Comparison of ENCODE assay signal across 26 cellular contexts in genomic region chrX:11543249-11543648, GRCh38.
DNase-seq lines count a peak whose midpoint lies in the region; ATAC-seq and TF ChIP-seq lines count a peak whose summit lies in the region.
"Had no signal": no experiment of that assay in that cellular context is flagged by ENCODE, and none has a peak within 500 bp of the region (broad histone marks: within the 10 kb centered on the region; RNA-seq: fewer than 3 reads in every experiment).

No MANE protein-coding gene starts in this region.

- intact Hi-C loops in activated CD8-positive, alpha-beta T cell treated with anti-CD3 and anti-CD28 coated beads for 36 hours (cut with micrococcal nuclease): no loop called here
- intact Hi-C loops in OCI-LY7 (cut with micrococcal nuclease; ENCODE audit: unreplicated experiment): no loop called here

- H3K9me3 ChIP-seq in OCI-LY7 (ENCODE audit: low read length): no peaks in the 10 kb centered on the region
- H3K9me3 ChIP-seq: Peyer's patch, SJSA1, testis, vagina had no signal

- H3K4me2 ChIP-seq in OCI-LY7 (ENCODE audit: low read length): no peak overlapping the region

- H3K9me2 ChIP-seq in OCI-LY7 (ENCODE audit: insufficient read depth, low read length): no peaks in the 10 kb centered on the region

- no peak overlapping the region for H3K27ac ChIP-seq in OCI-LY7 (ENCODE audit: low read depth, low read length, poor library complexity, severe bottlenecking)
- H3K27ac ChIP-seq: GM23248, Peyer's patch, psoas muscle, SJSA1, skin epidermis, testis, vagina had no signal

- H3K36me3 Mint-ChIP-seq in activated CD8-positive, alpha-beta T cell treated with anti-CD3 and anti-CD28 coated beads for 36 hours (ENCODE audit: low read depth): no peaks in the 10 kb centered on the region
- no peaks in the 10 kb centered on the region for H3K36me3 Mint-ChIP-seq in activated CD8-positive, alpha-beta T cell treated with anti-CD3 and anti-CD28 coated beads, Interleukin-2, amount 10 ng/mL, durations not matched to agents 7 days and 5 days (ENCODE audit: low read depth)
- no peaks in the 10 kb centered on the region for H3K36me3 Mint-ChIP-seq in memory B cell
- no peaks in the 10 kb centered on the region for H3K36me3 Mint-ChIP-seq in stimulated activated memory B cell treated with anti-CD40 and anti-IgM and Interleukin-4, amounts not matched to agents 10 μg/mL and 1 μg/mL and 100 μg/mL, for 72 hours
- H3K36me3 Mint-ChIP-seq: activated naive CD4-positive, alpha-beta T cell treated with anti-CD3 and anti-CD28 coated beads, Interleukin-2, amount 10 ng/mL, durations not matched to agents 7 days and 5 days; stimulated activated effector memory CD8-positive, alpha-beta T cell treated with anti-CD3 and anti-CD28 coated beads, Interleukin-12 subunit alpha, Interleukin-12 subunit beta, amount 100 ng/mL, for 72 hours had no signal

- H3K4me3 ChIP-seq in OCI-LY7 (ENCODE audit: low read depth, low read length, poor library complexity, severe bottlenecking): no peak overlapping the region
- H3K4me3 ChIP-seq: GM23248, lung, Peyer's patch, psoas muscle, SJSA1, skin epidermis, testis, vagina had no signal

- ATAC-seq in activated CD8-positive, alpha-beta T cell treated with anti-CD3 and anti-CD28 coated beads for 36 hours: no peak
- ATAC-seq in activated CD8-positive, alpha-beta T cell treated with anti-CD3 and anti-CD28 coated beads, Interleukin-2, amount 10 ng/mL, durations not matched to agents 7 days and 5 days: no peak
- ATAC-seq in HG03354 (IDR thresholded peaks at IDR 0.05; ENCODE audit: poor library complexity, severe bottlenecking, unreplicated experiment): peak; percentile 37
- ATAC-seq in memory B cell (ENCODE audit: low read depth): peak; percentile 53
- ATAC-seq in HG02852 (IDR thresholded peaks at IDR 0.05; ENCODE audit: unreplicated experiment): no peak
- no peak for ATAC-seq in stimulated activated memory B cell treated with anti-CD40 and anti-IgM and Interleukin-4, amounts not matched to agents 10 μg/mL and 1 μg/mL and 100 μg/mL, for 72 hours
- ATAC-seq: psoas muscle; stimulated activated effector memory CD8-positive, alpha-beta T cell treated with anti-CD3 and anti-CD28 coated beads, Interleukin-12 subunit alpha, Interleukin-12 subunit beta, amount 100 ng/mL, for 72 hours had no signal

- no peaks in the 10 kb centered on the region for H3K36me3 ChIP-seq in OCI-LY7 (ENCODE audit: insufficient read depth, low read length)
- H3K36me3 ChIP-seq: Peyer's patch, SJSA1, vagina had no signal

- H3K27ac Mint-ChIP-seq in activated CD8-positive, alpha-beta T cell treated with anti-CD3 and anti-CD28 coated beads for 36 hours: no peak overlapping the region
- H3K27ac Mint-ChIP-seq in activated CD8-positive, alpha-beta T cell treated with anti-CD3 and anti-CD28 coated beads, Interleukin-2, amount 10 ng/mL, durations not matched to agents 7 days and 5 days: no peak overlapping the region
- H3K27ac Mint-ChIP-seq in memory B cell: no peak overlapping the region
- no peak overlapping the region for H3K27ac Mint-ChIP-seq in stimulated activated memory B cell treated with anti-CD40 and anti-IgM and Interleukin-4, amounts not matched to agents 10 μg/mL and 1 μg/mL and 100 μg/mL, for 72 hours
- H3K27ac Mint-ChIP-seq: activated B cell treated with CpG ODN at 0.5 μM for 24 hours; activated naive CD4-positive, alpha-beta T cell treated with anti-CD3 and anti-CD28 coated beads, Interleukin-2, amount 10 ng/mL, durations not matched to agents 7 days and 5 days; IgD-negative memory B cell; stimulated activated effector memory CD8-positive, alpha-beta T cell treated with anti-CD3 and anti-CD28 coated beads, Interleukin-12 subunit alpha, Interleukin-12 subunit beta, amount 100 ng/mL, for 72 hours had no signal

- H2AFZ ChIP-seq in OCI-LY7 (ENCODE audit: low read length): peak overlapping the region; percentile 67
- H2AFZ ChIP-seq: GM23248 had no signal

- no peaks in the 10 kb centered on the region for H3K9me3 Mint-ChIP-seq in activated CD8-positive, alpha-beta T cell treated with anti-CD3 and anti-CD28 coated beads for 36 hours
- no peaks in the 10 kb centered on the region for H3K9me3 Mint-ChIP-seq in activated CD8-positive, alpha-beta T cell treated with anti-CD3 and anti-CD28 coated beads, Interleukin-2, amount 10 ng/mL, durations not matched to agents 7 days and 5 days (ENCODE audit: insufficient read depth)
- H3K9me3 Mint-ChIP-seq in memory B cell: no peaks in the 10 kb centered on the region
- no peaks in the 10 kb centered on the region for H3K9me3 Mint-ChIP-seq in stimulated activated memory B cell treated with anti-CD40 and anti-IgM and Interleukin-4, amounts not matched to agents 10 μg/mL and 1 μg/mL and 100 μg/mL, for 72 hours
- H3K9me3 Mint-ChIP-seq: activated B cell treated with CpG ODN at 0.5 μM for 24 hours; activated naive CD4-positive, alpha-beta T cell treated with anti-CD3 and anti-CD28 coated beads, Interleukin-2, amount 10 ng/mL, durations not matched to agents 7 days and 5 days; IgD-negative memory B cell; stimulated activated effector memory CD8-positive, alpha-beta T cell treated with anti-CD3 and anti-CD28 coated beads, Interleukin-12 subunit alpha, Interleukin-12 subunit beta, amount 100 ng/mL, for 72 hours had no signal

- POLR2A ChIA-PET in activated CD8-positive, alpha-beta T cell treated with anti-CD3 and anti-CD28 coated beads for 36 hours (lab: Charles Lee): no interaction called here
- POLR2A ChIA-PET in activated CD8-positive, alpha-beta T cell treated with anti-CD3 and anti-CD28 coated beads, Interleukin-2, amount 10 ng/mL, durations not matched to agents 7 days and 5 days (lab: Charles Lee): no interaction called here
- POLR2A ChIA-PET in OCI-LY7 (lab: Charles Lee): no interaction called here

- peaks cover 2% of the 10 kb centered on the region for H3K27me3 Mint-ChIP-seq in activated CD8-positive, alpha-beta T cell treated with anti-CD3 and anti-CD28 coated beads for 36 hours
- no peaks in the 10 kb centered on the region for H3K27me3 Mint-ChIP-seq in activated CD8-positive, alpha-beta T cell treated with anti-CD3 and anti-CD28 coated beads, Interleukin-2, amount 10 ng/mL, durations not matched to agents 7 days and 5 days (ENCODE audit: low read depth)
- H3K27me3 Mint-ChIP-seq in memory B cell: no peaks in the 10 kb centered on the region
- no peaks in the 10 kb centered on the region for H3K27me3 Mint-ChIP-seq in stimulated activated memory B cell treated with anti-CD40 and anti-IgM and Interleukin-4, amounts not matched to agents 10 μg/mL and 1 μg/mL and 100 μg/mL, for 72 hours
- H3K27me3 Mint-ChIP-seq: activated naive CD4-positive, alpha-beta T cell treated with anti-CD3 and anti-CD28 coated beads, Interleukin-2, amount 10 ng/mL, durations not matched to agents 7 days and 5 days had no signal

- H3K4me3 Mint-ChIP-seq in activated CD8-positive, alpha-beta T cell treated with anti-CD3 and anti-CD28 coated beads for 36 hours: no peak overlapping the region
- no peak overlapping the region for H3K4me3 Mint-ChIP-seq in activated CD8-positive, alpha-beta T cell treated with anti-CD3 and anti-CD28 coated beads, Interleukin-2, amount 10 ng/mL, durations not matched to agents 7 days and 5 days
- H3K4me3 Mint-ChIP-seq in memory B cell: no peak overlapping the region
- H3K4me3 Mint-ChIP-seq in stimulated activated memory B cell treated with anti-CD40 and anti-IgM and Interleukin-4, amounts not matched to agents 10 μg/mL and 1 μg/mL and 100 μg/mL, for 72 hours: no peak overlapping the region
- H3K4me3 Mint-ChIP-seq: activated B cell treated with CpG ODN at 0.5 μM for 24 hours; activated naive CD4-positive, alpha-beta T cell treated with anti-CD3 and anti-CD28 coated beads, Interleukin-2, amount 10 ng/mL, durations not matched to agents 7 days and 5 days; IgD-negative memory B cell; stimulated activated effector memory CD8-positive, alpha-beta T cell treated with anti-CD3 and anti-CD28 coated beads, Interleukin-12 subunit alpha, Interleukin-12 subunit beta, amount 100 ng/mL, for 72 hours had no signal

- CTCF ChIA-PET in activated CD8-positive, alpha-beta T cell treated with anti-CD3 and anti-CD28 coated beads for 36 hours (lab: Charles Lee): interaction anchor here (0.6 to 1.8 kb wide), 3 partner anchors 15 to 257 kb away, joined by 3 to 5 read pairs (median 4); no protein-coding TSS in a partner anchor
- CTCF ChIA-PET in activated CD8-positive, alpha-beta T cell treated with anti-CD3 and anti-CD28 coated beads, Interleukin-2, amount 10 ng/mL, durations not matched to agents 7 days and 5 days (lab: Charles Lee): no interaction called here
- CTCF ChIA-PET in OCI-LY7 (lab: Charles Lee; ENCODE audit: unreplicated experiment): interaction anchor here (0.7 kb wide), 1 partner anchor 235 kb away, joined by 3 read pairs; no protein-coding TSS in a partner anchor

- no peak for TF ChIP-seq CTCF in activated CD8-positive, alpha-beta T cell treated with anti-CD3 and anti-CD28 coated beads for 36 hours (IDR thresholded peaks at IDR 0.05)
- peak; percentile 62 for TF ChIP-seq CTCF in OCI-LY7 (conservative IDR thresholded peaks at IDR 0.05; ENCODE audit: low read length)

- H3K4me1 Mint-ChIP-seq in activated CD8-positive, alpha-beta T cell treated with anti-CD3 and anti-CD28 coated beads for 36 hours (ENCODE audit: low read depth): no peaks in the 10 kb centered on the region
- H3K4me1 Mint-ChIP-seq in activated CD8-positive, alpha-beta T cell treated with anti-CD3 and anti-CD28 coated beads, Interleukin-2, amount 10 ng/mL, durations not matched to agents 7 days and 5 days (ENCODE audit: low read depth): no peaks in the 10 kb centered on the region
- H3K4me1 Mint-ChIP-seq in memory B cell: peaks cover 3% of the 10 kb centered on the region
- peaks cover 6% of the 10 kb centered on the region for H3K4me1 Mint-ChIP-seq in stimulated activated memory B cell treated with anti-CD40 and anti-IgM and Interleukin-4, amounts not matched to agents 10 μg/mL and 1 μg/mL and 100 μg/mL, for 72 hours
- H3K4me1 Mint-ChIP-seq: activated B cell treated with CpG ODN at 0.5 μM for 24 hours; activated naive CD4-positive, alpha-beta T cell treated with anti-CD3 and anti-CD28 coated beads, Interleukin-2, amount 10 ng/mL, durations not matched to agents 7 days and 5 days; IgD-negative memory B cell; stimulated activated effector memory CD8-positive, alpha-beta T cell treated with anti-CD3 and anti-CD28 coated beads, Interleukin-12 subunit alpha, Interleukin-12 subunit beta, amount 100 ng/mL, for 72 hours had no signal

- BruUV-seq in OCI-LY7 (replicated peaks; lab: Mats Ljungman, UMichigan): no TSS peak

- peak; percentile 1 for DNase-seq in activated CD8-positive, alpha-beta T cell treated with anti-CD3 and anti-CD28 coated beads for 36 hours
- DNase-seq in activated CD8-positive, alpha-beta T cell treated with anti-CD3 and anti-CD28 coated beads, Interleukin-2, amount 10 ng/mL, durations not matched to agents 7 days and 5 days: no peak
- DNase-seq in OCI-LY7 (ENCODE audit: low spot score): peak; percentile 16
- no peak for DNase-seq in memory B cell (ENCODE audit: low spot score in 2 of 2)
- no peak for DNase-seq in stimulated activated CD4-positive, alpha-beta T cell treated with anti-CD3 and anti-CD28 coated beads, Interleukin-2, amount 100 ng/mL, for 48 hours
- DNase-seq: activated B cell treated with CpG ODN at 0.5 μM for 24 hours; activated naive CD4-positive, alpha-beta T cell treated with anti-CD3 and anti-CD28 coated beads, Interleukin-2, amount 10 ng/mL, durations not matched to agents 7 days and 5 days; activated T-cell treated with anti-CD3 and anti-CD28 coated beads, Interleukin-2, amount 50 U/mL, for 1 hour; amygdala; C1 segment of cervical spinal cord; dermis blood vessel endothelial cell; GM23248; NCI-H1694 treated with DMSO at 0.1 percent for 48 hours; Peyer's patch; psoas muscle; stimulated activated CD4-positive, alpha-beta T cell treated with anti-CD3 and anti-CD28 coated beads, Interleukin-1b, Interleukin-23, amount 100 ng/mL, for 48 hours; testis had no signal

- no peaks in the 10 kb centered on the region for H3K4me1 ChIP-seq in OCI-LY7 (ENCODE audit: insufficient read depth, low read length, poor library complexity, severe bottlenecking)
- H3K4me1 ChIP-seq: Peyer's patch, SJSA1, testis, vagina had no signal

- no peaks in the 10 kb centered on the region for H3K79me2 ChIP-seq in OCI-LY7 (ENCODE audit: insufficient read depth, low read depth, low read length)

- H4K20me1 ChIP-seq in OCI-LY7 (ENCODE audit: insufficient read depth, low read length): no peaks in the 10 kb centered on the region

Comparison
In these comparisons a context has a peak if more than half of its experiments do, and no peak if none do; other contexts are left out.
1. DNase-seq: peak in activated CD8-positive, alpha-beta T cell treated with anti-CD3 and anti-CD28 coated beads for 36 hours (single experiment) and OCI-LY7 (single experiment); none in activated CD8-positive, alpha-beta T cell treated with anti-CD3 and anti-CD28 coated beads, Interleukin-2, amount 10 ng/mL, durations not matched to agents 7 days and 5 days (single experiment), memory B cell (0 of 2) and stimulated activated CD4-positive, alpha-beta T cell treated with anti-CD3 and anti-CD28 coated beads, Interleukin-2, amount 100 ng/mL, for 48 hours (0 of 2).
2. ATAC-seq: peak in HG03354 (single experiment) and memory B cell (single experiment); none in activated CD8-positive, alpha-beta T cell treated with anti-CD3 and anti-CD28 coated beads for 36 hours (single experiment), activated CD8-positive, alpha-beta T cell treated with anti-CD3 and anti-CD28 coated beads, Interleukin-2, amount 10 ng/mL, durations not matched to agents 7 days and 5 days (single experiment), HG02852 (single experiment) and stimulated activated memory B cell treated with anti-CD40 and anti-IgM and Interleukin-4, amounts not matched to agents 10 μg/mL and 1 μg/mL and 100 μg/mL, for 72 hours (single experiment).